20 cellular contexts compared by ENCODE assay signal in genomic region chr21:37552496-37553399, GRCh38.
DNase-seq lines count a peak whose midpoint lies in the region; ATAC-seq, FAIRE-seq and TF ChIP-seq lines count a peak whose summit lies in the region.
"Had no signal": no experiment of that assay in that cellular context is flagged by ENCODE, and none has a peak within 500 bp of the region (broad histone marks: within the 10 kb centered on the region; RNA-seq: fewer than 3 reads in every experiment).

No MANE protein-coding gene starts in this region.

- POLR2A ChIA-PET in WTC11 (lab: Charles Lee), result no interaction called here
- POLR2A ChIA-PET in activated CD4-positive, alpha-beta memory T cell treated with anti-CD3 and anti-CD28 coated beads for 36 hours (lab: Charles Lee), result interaction anchor here (1.2 kb wide), 1 partner anchor 11 kb away, joined by 3 read pairs; no protein-coding TSS in a partner anchor

- CTCF ChIA-PET in WTC11 (lab: Charles Lee), result interaction anchor here (1.4 kb wide), 1 partner anchor 11 kb away, joined by 9 read pairs; no protein-coding TSS in a partner anchor
- CTCF ChIA-PET in activated CD4-positive, alpha-beta memory T cell treated with anti-CD3 and anti-CD28 coated beads for 36 hours (lab: Charles Lee), result no interaction called here

- intact Hi-C loops in Right ventricle myocardium inferior (cut with DNase I), result no loop called here
- intact Hi-C loops in activated CD4-positive, alpha-beta memory T cell treated with anti-CD3 and anti-CD28 coated beads for 36 hours (cut with micrococcal nuclease), result no loop called here

- peak overlapping the region; percentile 88 for H3K27ac ChIP-seq in skeletal muscle tissue (ENCODE audit: low read depth, low read length)
- H3K27ac ChIP-seq: Peyer's patch, upper lobe of right lung had no signal

- no peak for FAIRE-seq in GM12891 (lab: Jason Lieb, UNC)
- FAIRE-seq: D721Med had no signal

- H3K4me3 Mint-ChIP-seq in WTC11, result no peak overlapping the region
- no peak overlapping the region for H3K4me3 Mint-ChIP-seq in activated CD4-positive, alpha-beta memory T cell treated with anti-CD3 and anti-CD28 coated beads for 36 hours
- H3K4me3 Mint-ChIP-seq: activated CD4-positive, alpha-beta T cell treated with anti-CD3 and anti-CD28 coated beads, Interleukin-2, amount 10 ng/mL, durations not matched to agents 7 days and 5 days; CD14-positive monocyte; immature natural killer cell had no signal

- peak overlapping the region; percentile 54; the same call in 1 of the 2 replicates for H3K27ac Mint-ChIP-seq in WTC11
- no peak overlapping the region for H3K27ac Mint-ChIP-seq in activated CD4-positive, alpha-beta memory T cell treated with anti-CD3 and anti-CD28 coated beads for 36 hours
- H3K27ac Mint-ChIP-seq: activated CD4-positive, alpha-beta T cell treated with anti-CD3 and anti-CD28 coated beads, Interleukin-2, amount 10 ng/mL, durations not matched to agents 7 days and 5 days; immature natural killer cell had no signal

- no peak for DNase-seq in WTC11 (ENCODE audit: low spot score)
- no peak for DNase-seq in Right ventricle myocardium inferior (ENCODE audit: missing footprints)
- peak; percentile 59 for DNase-seq in mesenteric fat pad (ENCODE audit: low spot score)
- DNase-seq in activated CD4-positive, alpha-beta memory T cell treated with anti-CD3 and anti-CD28 coated beads for 36 hours, result no peak
- DNase-seq in NOMO-1 treated with DMSO at 0.1 percent for 48 hours (lab: John Stamatoyannopoulos, UW; ENCODE audit: unreplicated experiment), result no peak
- no peak for DNase-seq in GM12891 (ENCODE audit: insufficient read length, low spot score)
- DNase-seq: activated CD4-positive, alpha-beta T cell treated with anti-CD3 and anti-CD28 coated beads, Interleukin-2, amount 10 ng/mL, durations not matched to agents 7 days and 5 days; activated gamma-delta T cell; dorsolateral prefrontal cortex; EL; GOT3; immature natural killer cell; NCI-H1417 treated with DMSO at 0.1 percent for 48 hours; NCI-H2107; NCI-H510A; upper lobe of right lung had no signal

- H3K9me3 ChIP-seq in skeletal muscle tissue (ENCODE audit: control insufficient read depth in 3 of 3, low read length in 3 of 3), result no peaks in the 10 kb centered on the region
- H3K9me3 ChIP-seq: Peyer's patch, upper lobe of right lung had no signal

- peaks cover 10% of the 10 kb centered on the region for H3K4me1 Mint-ChIP-seq in WTC11
- no peaks in the 10 kb centered on the region for H3K4me1 Mint-ChIP-seq in activated CD4-positive, alpha-beta memory T cell treated with anti-CD3 and anti-CD28 coated beads for 36 hours (ENCODE audit: low read depth)
- H3K4me1 Mint-ChIP-seq: activated CD4-positive, alpha-beta T cell treated with anti-CD3 and anti-CD28 coated beads, Interleukin-2, amount 10 ng/mL, durations not matched to agents 7 days and 5 days; CD14-positive monocyte had no signal

- H3K36me3 ChIP-seq in skeletal muscle tissue (ENCODE audit: control insufficient read depth in 3 of 3, insufficient read depth in 3 of 3, low read length in 3 of 3), result no peaks in the 10 kb centered on the region
- H3K36me3 ChIP-seq: Peyer's patch, upper lobe of right lung had no signal

- H3K27me3 ChIP-seq in skeletal muscle tissue (ENCODE audit: control insufficient read depth in 3 of 3, insufficient read depth in 3 of 3, low read length in 3 of 3), result no peaks in the 10 kb centered on the region
- H3K27me3 ChIP-seq: dorsolateral prefrontal cortex, Peyer's patch, upper lobe of right lung had no signal

- no peaks in the 10 kb centered on the region for H3K36me3 Mint-ChIP-seq in WTC11
- no peaks in the 10 kb centered on the region for H3K36me3 Mint-ChIP-seq in activated CD4-positive, alpha-beta memory T cell treated with anti-CD3 and anti-CD28 coated beads for 36 hours
- H3K36me3 Mint-ChIP-seq: CD14-positive monocyte had no signal

- peak overlapping the region in 1 of 3 donors; percentile 15 for H3K4me3 ChIP-seq in skeletal muscle tissue (ENCODE audit: low read length in 3 of 3)
- H3K4me3 ChIP-seq: dorsolateral prefrontal cortex, Peyer's patch, upper lobe of right lung had no signal

- peaks cover 6% of the 10 kb centered on the region; the same call in 1 of the 2 replicates for H3K9me3 Mint-ChIP-seq in WTC11
- H3K9me3 Mint-ChIP-seq in activated CD4-positive, alpha-beta memory T cell treated with anti-CD3 and anti-CD28 coated beads for 36 hours, result no peaks in the 10 kb centered on the region
- H3K9me3 Mint-ChIP-seq: activated CD4-positive, alpha-beta T cell treated with anti-CD3 and anti-CD28 coated beads, Interleukin-2, amount 10 ng/mL, durations not matched to agents 7 days and 5 days; immature natural killer cell had no signal

- TF ChIP-seq CTCF in WTC11 (IDR thresholded peaks at IDR 0.05), result no peak

- no peaks in the 10 kb centered on the region; the same call in 1 of the 2 replicates for H3K27me3 Mint-ChIP-seq in WTC11 (ENCODE audit: low read depth)
- peaks cover 9% of the 10 kb centered on the region for H3K27me3 Mint-ChIP-seq in activated CD4-positive, alpha-beta memory T cell treated with anti-CD3 and anti-CD28 coated beads for 36 hours
- H3K27me3 Mint-ChIP-seq: activated CD4-positive, alpha-beta T cell treated with anti-CD3 and anti-CD28 coated beads, Interleukin-2, amount 10 ng/mL, durations not matched to agents 7 days and 5 days had no signal

- TF ChIP-seq POLR2A in GM12891 (IDR thresholded peaks at IDR 0.05; ENCODE audit: low read depth, low read length), result no peak

- ATAC-seq in WTC11, result no peak
- ATAC-seq in Right ventricle myocardium inferior, result peak; percentile 81

- peak overlapping the region; percentile 24 to 72 (median 43) for H3K9ac ChIP-seq in skeletal muscle tissue (ENCODE audit: low read depth in 1 of 3, low read length in 3 of 3)

- H3K4me1 ChIP-seq in skeletal muscle tissue (ENCODE audit: control insufficient read depth in 3 of 3, insufficient read depth in 3 of 3, low read length in 3 of 3), result peaks cover 28 to 59% (median 51%) of the 10 kb centered on the region in 3 donors

TF ChIP-seq in WTC11, 78 proteins besides CTCF, POLR2A, EP300 and RAD21 (continues in another document):
- TF ChIP-seq, protein P1, sequence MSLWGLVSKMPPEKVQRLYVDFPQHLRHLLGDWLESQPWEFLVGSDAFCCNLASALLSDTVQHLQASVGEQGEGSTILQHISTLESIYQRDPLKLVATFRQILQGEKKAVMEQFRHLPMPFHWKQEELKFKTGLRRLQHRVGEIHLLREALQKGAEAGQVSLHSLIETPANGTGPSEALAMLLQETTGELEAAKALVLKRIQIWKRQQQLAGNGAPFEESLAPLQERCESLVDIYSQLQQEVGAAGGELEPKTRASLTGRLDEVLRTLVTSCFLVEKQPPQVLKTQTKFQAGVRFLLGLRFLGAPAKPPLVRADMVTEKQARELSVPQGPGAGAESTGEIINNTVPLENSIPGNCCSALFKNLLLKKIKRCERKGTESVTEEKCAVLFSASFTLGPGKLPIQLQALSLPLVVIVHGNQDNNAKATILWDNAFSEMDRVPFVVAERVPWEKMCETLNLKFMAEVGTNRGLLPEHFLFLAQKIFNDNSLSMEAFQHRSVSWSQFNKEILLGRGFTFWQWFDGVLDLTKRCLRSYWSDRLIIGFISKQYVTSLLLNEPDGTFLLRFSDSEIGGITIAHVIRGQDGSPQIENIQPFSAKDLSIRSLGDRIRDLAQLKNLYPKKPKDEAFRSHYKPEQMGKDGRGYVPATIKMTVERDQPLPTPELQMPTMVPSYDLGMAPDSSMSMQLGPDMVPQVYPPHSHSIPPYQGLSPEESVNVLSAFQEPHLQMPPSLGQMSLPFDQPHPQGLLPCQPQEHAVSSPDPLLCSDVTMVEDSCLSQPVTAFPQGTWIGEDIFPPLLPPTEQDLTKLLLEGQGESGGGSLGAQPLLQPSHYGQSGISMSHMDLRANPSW (CRISPR knock-in tag; conservative IDR thresholded peaks at IDR 0.05; ENCODE audit: low read depth), result no peak
- no peak for TF ChIP-seq MYBL2 (CRISPR knock-in tag; IDR thresholded peaks at IDR 0.05)

TF ChIP-seq in GM12891, 5 proteins besides CTCF, POLR2A, EP300 and RAD21:
- TF ChIP-seq TAF1 (IDR thresholded peaks at IDR 0.05; ENCODE audit: low read depth, low read length) (no peak), POU2F2 (IDR thresholded peaks at IDR 0.05; ENCODE audit: low read depth, low read length) (no peak), SPI1 (IDR thresholded peaks at IDR 0.05; ENCODE audit: low read depth, low read length) (no peak), POLR2AphosphoS5 (IDR thresholded peaks at IDR 0.05; ENCODE audit: low read depth, low read length) (no peak), PAX5 (IDR thresholded peaks at IDR 0.05; ENCODE audit: insufficient read depth, low read length, severe bottlenecking) (no peak)
